29 cellular contexts compared by ENCODE assay signal in genomic region chr2:50419778-50420177, GRCh38.
"Had no signal": no experiment of that assay in that cellular context is flagged by ENCODE, and none has a peak within 500 bp of the region (broad histone marks: within the 10 kb centered on the region; RNA-seq: fewer than 3 reads in every experiment).

No MANE protein-coding gene starts in this region.

- DNase-seq: stimulated activated CD4-positive, alpha-beta T cell treated with anti-CD3 and anti-CD28 coated beads, Interleukin-2, amount 100 ng/mL, for 48 hours; stimulated activated CD4-positive, alpha-beta T cell treated with anti-CD3 and anti-CD28 coated beads, Interleukin-4, amount 100 ng/mL, for 1 hour; stimulated activated CD4-positive, alpha-beta T cell treated with anti-CD3 and anti-CD28 coated beads, Interleukin-4, amount 100 ng/mL, for 24 hours; stimulated activated CD4-positive, alpha-beta T cell treated with anti-CD3 and anti-CD28 coated beads, Interleukin-4, amount 100 ng/mL, for 4 hours; stimulated activated CD8-positive, alpha-beta memory T cell treated with anti-CD3 and anti-CD28 coated beads, Interleukin-4, amount 100 ng/mL, for 48 hours; stimulated activated naive B cell treated with anti-CD40 and anti-IgM and Interleukin-4, amounts not matched to agents 10 μg/mL and 1 μg/mL and 100 μg/mL, for 72 hours; stimulated activated naive CD4-positive, alpha-beta T cell; stimulated activated naive CD4-positive, alpha-beta T cell treated with Interleukin-2 at 50 U/mL for 16 hours; stimulated activated naive CD8-positive, alpha-beta T cell treated with anti-CD3 and anti-CD28 coated beads, Interleukin-15, amount 100 ng/mL, for 72 hours; stimulated activated naive CD8-positive, alpha-beta T cell treated with anti-CD3 and anti-CD28 coated beads, Interleukin-15, Interleukin-2, amounts not matched to agents 100 U/mL and 50 U/mL, for 24 hours; stomach; substantia nigra; testis; thyroid gland; tibial artery; transverse colon; trophoblast cell; upper lobe of left lung; upper lobe of right lung; uterus had no signal

- FAIRE-seq: urothelium cell line had no signal

- H3K4me1 Mint-ChIP-seq: stimulated activated effector memory CD8-positive, alpha-beta T cell treated with anti-CD3 and anti-CD28 coated beads, Interleukin-12 subunit alpha, Interleukin-12 subunit beta, amount 100 ng/mL, for 72 hours; stimulated activated memory B cell treated with anti-CD40 and anti-IgM and Interleukin-4, amounts not matched to agents 10 μg/mL and 1 μg/mL and 100 μg/mL, for 72 hours; stimulated activated naive B cell treated with anti-CD40 and anti-IgM and Interleukin-4, amounts not matched to agents 10 μg/mL and 1 μg/mL and 100 μg/mL, for 72 hours; stimulated activated naive CD8-positive, alpha-beta T cell treated with anti-CD3 and anti-CD28 coated beads, Interleukin-15, amount 100 ng/mL, for 72 hours had no signal

- H3K9me3 Mint-ChIP-seq: stimulated activated naive CD8-positive, alpha-beta T cell treated with anti-CD3 and anti-CD28 coated beads, Interleukin-15, Interleukin-2, amounts not matched to agents 100 ng/mL and 50 ng/mL, for 24 hours; type B pancreatic cell had no signal

- ATAC-seq: stimulated activated effector memory CD8-positive, alpha-beta T cell treated with anti-CD3 and anti-CD28 coated beads, Interleukin-12 subunit alpha, Interleukin-12 subunit beta, amount 100 ng/mL, for 72 hours; stimulated activated memory B cell treated with anti-CD40 and anti-IgM and Interleukin-4, amounts not matched to agents 10 μg/mL and 1 μg/mL and 100 μg/mL, for 72 hours; stimulated activated naive B cell treated with anti-CD40 and anti-IgM and Interleukin-4, amounts not matched to agents 10 μg/mL and 1 μg/mL and 100 μg/mL, for 72 hours; stimulated activated naive CD8-positive, alpha-beta T cell treated with anti-CD3 and anti-CD28 coated beads, Interleukin-15, amount 100 ng/mL, for 72 hours; stimulated activated naive CD8-positive, alpha-beta T cell treated with anti-CD3 and anti-CD28 coated beads, Interleukin-15, Interleukin-2, amounts not matched to agents 100 U/mL and 50 U/mL, for 24 hours; upper lobe of right lung had no signal

- H3K27ac ChIP-seq: stomach, suprapubic skin, testis, thoracic aorta, thyroid gland, tibial artery, tibial nerve, transverse colon, upper lobe of left lung, upper lobe of right lung, uterus, vagina had no signal

- H3K36me3 ChIP-seq: stomach, suprapubic skin, thoracic aorta, thyroid gland, tibial artery, tibial nerve, transverse colon, upper lobe of left lung, upper lobe of right lung, uterus, vagina had no signal

- H3K9me3 ChIP-seq: stomach, suprapubic skin, testis, thoracic aorta, thyroid gland, tibial artery, tibial nerve, transverse colon, upper lobe of left lung, upper lobe of right lung, uterus, vagina had no signal

- H3K27me3 Mint-ChIP-seq: stimulated activated memory B cell treated with anti-CD40 and anti-IgM and Interleukin-4, amounts not matched to agents 10 μg/mL and 1 μg/mL and 100 μg/mL, for 72 hours; stimulated activated naive B cell treated with anti-CD40 and anti-IgM and Interleukin-4, amounts not matched to agents 10 μg/mL and 1 μg/mL and 100 μg/mL, for 72 hours; stimulated activated naive CD8-positive, alpha-beta T cell treated with anti-CD3 and anti-CD28 coated beads, Interleukin-15, amount 100 ng/mL, for 72 hours; stimulated activated naive CD8-positive, alpha-beta T cell treated with anti-CD3 and anti-CD28 coated beads, Interleukin-15, Interleukin-2, amounts not matched to agents 100 ng/mL and 50 ng/mL, for 24 hours had no signal

- H3K4me3 ChIP-seq: stomach, suprapubic skin, testis, thoracic aorta, thyroid gland, tibial artery, tibial nerve, transverse colon, upper lobe of left lung, upper lobe of right lung, uterus, vagina had no signal

- H3K27me3 ChIP-seq: stomach, suprapubic skin, testis, thyroid gland, tibial artery, tibial nerve, transverse colon, upper lobe of left lung, upper lobe of right lung, uterus, vagina had no signal

- H3K4me3 Mint-ChIP-seq: stimulated activated effector memory CD8-positive, alpha-beta T cell treated with anti-CD3 and anti-CD28 coated beads, Interleukin-12 subunit alpha, Interleukin-12 subunit beta, amount 100 ng/mL, for 72 hours; stimulated activated memory B cell treated with anti-CD40 and anti-IgM and Interleukin-4, amounts not matched to agents 10 μg/mL and 1 μg/mL and 100 μg/mL, for 72 hours; stimulated activated naive B cell treated with anti-CD40 and anti-IgM and Interleukin-4, amounts not matched to agents 10 μg/mL and 1 μg/mL and 100 μg/mL, for 72 hours; stimulated activated naive CD8-positive, alpha-beta T cell treated with anti-CD3 and anti-CD28 coated beads, Interleukin-15, amount 100 ng/mL, for 72 hours; stimulated activated naive CD8-positive, alpha-beta T cell treated with anti-CD3 and anti-CD28 coated beads, Interleukin-15, Interleukin-2, amounts not matched to agents 100 ng/mL and 50 ng/mL, for 24 hours; type B pancreatic cell had no signal

- H3K4me1 ChIP-seq: stomach, suprapubic skin, testis, thyroid gland, tibial artery, transverse colon, upper lobe of left lung, upper lobe of right lung, uterus, vagina had no signal

- H3K27ac Mint-ChIP-seq: stimulated activated effector memory CD8-positive, alpha-beta T cell treated with anti-CD3 and anti-CD28 coated beads, Interleukin-12 subunit alpha, Interleukin-12 subunit beta, amount 100 ng/mL, for 72 hours; stimulated activated memory B cell treated with anti-CD40 and anti-IgM and Interleukin-4, amounts not matched to agents 10 μg/mL and 1 μg/mL and 100 μg/mL, for 72 hours; stimulated activated naive B cell treated with anti-CD40 and anti-IgM and Interleukin-4, amounts not matched to agents 10 μg/mL and 1 μg/mL and 100 μg/mL, for 72 hours; stimulated activated naive CD8-positive, alpha-beta T cell treated with anti-CD3 and anti-CD28 coated beads, Interleukin-15, amount 100 ng/mL, for 72 hours; stimulated activated naive CD8-positive, alpha-beta T cell treated with anti-CD3 and anti-CD28 coated beads, Interleukin-15, Interleukin-2, amounts not matched to agents 100 ng/mL and 50 ng/mL, for 24 hours; type B pancreatic cell had no signal

- H3K36me3 Mint-ChIP-seq: stimulated activated effector memory CD8-positive, alpha-beta T cell treated with anti-CD3 and anti-CD28 coated beads, Interleukin-12 subunit alpha, Interleukin-12 subunit beta, amount 100 ng/mL, for 72 hours; stimulated activated memory B cell treated with anti-CD40 and anti-IgM and Interleukin-4, amounts not matched to agents 10 μg/mL and 1 μg/mL and 100 μg/mL, for 72 hours; stimulated activated naive B cell treated with anti-CD40 and anti-IgM and Interleukin-4, amounts not matched to agents 10 μg/mL and 1 μg/mL and 100 μg/mL, for 72 hours; type B pancreatic cell had no signal
